18 cellular contexts compared by ENCODE assay signal in genomic region chr13:44329909-44330545, GRCh38. TPM values are rescaled to one million over a fixed set of nuclear protein-coding genes. Genes with fewer than 3 reads are reported as not detected.
"Had no signal": no experiment of that assay in that cellular context is flagged by ENCODE, and none has a peak within 500 bp of the region (broad histone marks: within the 10 kb centered on the region; RNA-seq: fewer than 3 reads in every experiment).

No MANE protein-coding gene starts in this region.

- H3K4me3 Mint-ChIP-seq: effector memory CD8-positive, alpha-beta T cell; naive thymus-derived CD8-positive, alpha-beta T cell; neural progenitor cell had no signal

- H3K27ac ChIP-seq: foreskin keratinocyte, neural progenitor cell, parathyroid adenoma, prostate gland, suprapubic skin, thyroid gland, upper lobe of left lung had no signal

- H3K79me2 ChIP-seq: parathyroid adenoma had no signal

- DNase-seq: effector memory CD8-positive, alpha-beta T cell; foreskin keratinocyte; islet precursor cell; mammary epithelial cell; naive thymus-derived CD8-positive, alpha-beta T cell; occipital lobe; retina; stimulated activated CD4-positive, alpha-beta T cell treated with anti-CD3 and anti-CD28 coated beads, Interleukin-2, amount 100 ng/mL, for 48 hours; stimulated activated naive CD4-positive, alpha-beta T cell treated with Interleukin-2 at 50 U/mL for 16 hours; thyroid gland; uterus had no signal

- H3K4me2 ChIP-seq: neural progenitor cell, smooth muscle cell had no signal

- H3K9me3 ChIP-seq: prostate gland, suprapubic skin, thyroid gland, upper lobe of left lung, uterus had no signal

- H3K4me1 ChIP-seq: foreskin keratinocyte, parathyroid adenoma had no signal

- H3K4me3 ChIP-seq: neural progenitor cell, prostate gland, smooth muscle cell, suprapubic skin, thyroid gland, upper lobe of left lung, uterus had no signal

- H3K27ac Mint-ChIP-seq: naive thymus-derived CD8-positive, alpha-beta T cell; neural progenitor cell had no signal

- H3K9ac ChIP-seq: neural progenitor cell, parathyroid adenoma had no signal

- H3K36me3 ChIP-seq: neural progenitor cell, prostate gland, suprapubic skin, thyroid gland, upper lobe of left lung, uterus had no signal

- H3K27me3 ChIP-seq: foreskin keratinocyte, neural progenitor cell, suprapubic skin, thyroid gland, upper lobe of left lung, uterus had no signal

- ATAC-seq: effector memory CD8-positive, alpha-beta T cell; foreskin keratinocyte; left lobe of liver; naive thymus-derived CD8-positive, alpha-beta T cell had no signal

- H3K36me3 Mint-ChIP-seq: neural progenitor cell had no signal

- H2AFZ ChIP-seq: neural progenitor cell, parathyroid adenoma had no signal

RNA-seq across cellular contexts. Expression of gene SERP2, which starts 43.6 kb away (rescaled TPM):
- total RNA-seq: naive thymus-derived CD8-positive, alpha-beta T cell had no signal
